Comparison of ENCODE assay signal across 23 cellular contexts in the genomic region with DNA sequence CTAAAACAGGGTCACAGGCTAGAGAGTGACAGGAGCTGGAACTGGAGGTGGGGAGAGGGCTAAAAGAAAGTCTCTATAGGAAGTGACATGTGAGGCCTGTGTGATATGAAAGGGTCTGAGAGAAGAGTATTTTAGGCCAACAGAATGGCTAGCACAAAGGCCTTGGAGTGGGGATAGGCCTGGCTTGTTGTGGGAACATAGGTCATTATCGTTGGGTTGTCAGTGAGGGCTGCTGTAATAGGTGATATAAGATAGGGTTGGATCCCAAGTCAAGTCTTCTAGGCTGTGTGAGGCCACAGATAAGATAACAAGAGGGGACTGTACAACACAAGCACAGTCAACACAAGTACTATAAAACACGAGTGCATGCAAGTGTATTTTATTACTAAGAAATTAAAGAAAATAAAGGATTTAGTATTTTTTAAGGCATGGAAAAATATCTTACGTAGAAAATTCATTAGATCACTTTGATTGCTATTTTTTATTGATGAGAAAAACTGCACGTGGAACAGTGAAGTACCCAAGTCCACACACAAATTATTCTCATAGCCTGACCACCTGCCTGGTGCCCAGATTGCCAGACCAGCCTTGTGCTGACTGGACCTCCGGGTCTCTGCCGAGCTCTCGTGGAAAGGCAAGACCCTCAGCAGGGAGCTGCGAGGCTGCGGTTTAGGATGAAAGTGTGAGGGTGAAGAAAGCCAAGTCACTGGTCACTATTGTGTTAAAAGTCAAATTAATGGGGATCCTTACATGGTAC.
"Had no signal": no experiment of that assay in that cellular context is flagged by ENCODE, and none has a peak within 500 bp of the region (broad histone marks: within the 10 kb centered on the region; RNA-seq: fewer than 3 reads in every experiment).

No MANE protein-coding gene starts in this region.

- DNase-seq: activated B cell treated with CpG ODN at 0.5 μM for 24 hours; activated CD4-positive, alpha-beta T cell treated with anti-CD3 and anti-CD28 coated beads for 36 hours; activated CD4-positive, alpha-beta T cell treated with anti-CD3 and anti-CD28 coated beads, Interleukin-2, amount 50 U/mL, for 48 hours; activated naive CD4-positive, alpha-beta T cell treated with Interleukin-2 at 50 U/mL for 16 hours; activated naive CD8-positive, alpha-beta T cell treated with anti-CD3 and anti-CD28 coated beads, Interleukin-2, amount 10 ng/mL, durations not matched to agents 7 days and 5 days; activated T-cell treated with anti-CD3 and anti-CD28 coated beads, Interleukin-2, amount 50 U/mL, for 48 hours; amniotic stem cell; cerebellar nuclear complex; endodermal cell; foreskin fibroblast; mucosa of descending colon; nucleus accumbens; SK-N-SH; spleen; stimulated activated CD4-positive, alpha-beta T cell treated with anti-CD3 and anti-CD28 coated beads, Interleukin-4, amount 100 ng/mL, for 1 hour; stimulated activated naive CD4-positive, alpha-beta T cell; upper lobe of left lung had no signal

- H3K27ac Mint-ChIP-seq: activated B cell treated with CpG ODN at 0.5 μM for 24 hours; activated CD4-positive, alpha-beta T cell treated with anti-CD3 and anti-CD28 coated beads for 36 hours; activated naive CD8-positive, alpha-beta T cell treated with anti-CD3 and anti-CD28 coated beads, Interleukin-2, amount 10 ng/mL, durations not matched to agents 7 days and 5 days; endodermal cell; memory B cell had no signal

- H3K36me3 ChIP-seq: breast epithelium, spleen, thoracic aorta, upper lobe of left lung had no signal

- H3K36me3 Mint-ChIP-seq: activated naive CD8-positive, alpha-beta T cell treated with anti-CD3 and anti-CD28 coated beads, Interleukin-2, amount 10 ng/mL, durations not matched to agents 7 days and 5 days; memory B cell had no signal

- H3K9me3 ChIP-seq: breast epithelium, mucosa of descending colon, SK-N-SH, spleen, thoracic aorta, upper lobe of left lung had no signal

- H3K4me1 ChIP-seq: breast epithelium, parathyroid adenoma, spleen, upper lobe of left lung had no signal

- ATAC-seq: activated CD4-positive, alpha-beta T cell treated with anti-CD3 and anti-CD28 coated beads for 36 hours; mucosa of descending colon had no signal

- H3K27ac ChIP-seq: breast epithelium, coronary artery, epithelial cell of prostate, parathyroid adenoma, spleen, thoracic aorta, upper lobe of left lung had no signal

- H3K9me3 Mint-ChIP-seq: activated B cell treated with CpG ODN at 0.5 μM for 24 hours; activated naive CD8-positive, alpha-beta T cell treated with anti-CD3 and anti-CD28 coated beads, Interleukin-2, amount 10 ng/mL, durations not matched to agents 7 days and 5 days; endodermal cell; memory B cell had no signal

- H3K27me3 ChIP-seq: breast epithelium, spleen, upper lobe of left lung had no signal

- H3K4me3 Mint-ChIP-seq: activated B cell treated with CpG ODN at 0.5 μM for 24 hours; activated CD4-positive, alpha-beta T cell treated with anti-CD3 and anti-CD28 coated beads for 36 hours; activated naive CD8-positive, alpha-beta T cell treated with anti-CD3 and anti-CD28 coated beads, Interleukin-2, amount 10 ng/mL, durations not matched to agents 7 days and 5 days; endodermal cell; memory B cell had no signal

- H3K4me1 Mint-ChIP-seq: activated B cell treated with CpG ODN at 0.5 μM for 24 hours; activated CD4-positive, alpha-beta T cell treated with anti-CD3 and anti-CD28 coated beads for 36 hours; activated naive CD8-positive, alpha-beta T cell treated with anti-CD3 and anti-CD28 coated beads, Interleukin-2, amount 10 ng/mL, durations not matched to agents 7 days and 5 days had no signal

- H3K4me3 ChIP-seq: breast epithelium, coronary artery, mucosa of descending colon, spleen, thoracic aorta, upper lobe of left lung had no signal
